Comparison of ENCODE assay signal across 8 cellular contexts in genomic region chr2:118865106-118865505, GRCh38. TPM values are rescaled to one million over a fixed set of nuclear protein-coding genes. Genes with fewer than 3 reads are reported as not detected.
A peak's percentile ranks its signal among the peaks of the same experiment; 100 is the strongest.
DNase-seq lines count a peak whose midpoint lies in the region; ATAC-seq and TF ChIP-seq lines count a peak whose summit lies in the region.

No MANE protein-coding gene starts in this region.

- H3K36me3 ChIP-seq in MG63 (no peaks in the 10 kb centered on the region), SU-DHL-6 (ENCODE audit: low read length) (no peaks in the 10 kb centered on the region)

- TF ChIP-seq CTCF in AG09309 (IDR thresholded peaks at IDR 0.05; ENCODE audit: control insufficient read depth, insufficient read depth, low read depth, low read length, missing control alignments) (peak; percentile 78), GM13976 (IDR thresholded peaks at IDR 0.05; ENCODE audit: borderline replicate concordance, control extremely low read depth, extremely low read depth, insufficient read depth, missing control alignments) (peak; percentile 44), SU-DHL-6 (IDR thresholded peaks at IDR 0.05; ENCODE audit: insufficient read depth, low read length, poor library complexity, severe bottlenecking) (peak; percentile 21), foreskin fibroblast (IDR thresholded peaks at IDR 0.05; ENCODE audit: low read depth, low read length) (peak; percentile 50)

- no peak overlapping the region for H2AFZ ChIP-seq in SU-DHL-6 (ENCODE audit: low read depth, low read length, severe bottlenecking)

- peak; percentile 92 for ATAC-seq in HG02588 (IDR thresholded peaks at IDR 0.05; ENCODE audit: unreplicated experiment)

- no peak overlapping the region for H3K27ac ChIP-seq in SU-DHL-6 (ENCODE audit: low read depth, low read length)

- in situ Hi-C loops in GM13976 (cut with MboI; ENCODE audit: low sequenced_read_pairs, unreplicated experiment): loop anchor here (25.0 kb wide), 1 partner anchor 828 kb away; no protein-coding TSS in a partner anchor

- no peaks in the 10 kb centered on the region for H3F3A ChIP-seq in SU-DHL-6 (ENCODE audit: insufficient read depth)

- no peaks in the 10 kb centered on the region for H4K20me1 ChIP-seq in SU-DHL-6 (ENCODE audit: low read depth, low read length)

- H3K27me3 ChIP-seq in MG63 (no peaks in the 10 kb centered on the region), SU-DHL-6 (ENCODE audit: low read length) (no peaks in the 10 kb centered on the region)

- H3K9ac ChIP-seq in SU-DHL-6 (ENCODE audit: low read length): no peak overlapping the region

- no peak overlapping the region for H3K4me2 ChIP-seq in SU-DHL-6 (ENCODE audit: low read depth, low read length, poor library complexity, severe bottlenecking)

- H3K79me2 ChIP-seq in SU-DHL-6 (ENCODE audit: insufficient read depth, low read length): no peaks in the 10 kb centered on the region

- no peaks in the 10 kb centered on the region for H3K9me3 ChIP-seq in MG63
- H3K9me3 ChIP-seq in SU-DHL-6 (ENCODE audit: insufficient read depth, low read length): no peaks in the 10 kb centered on the region

- DNase-seq in AG09309 (ENCODE audit: low read depth): peak; percentile 24
- DNase-seq in GM13976 (ENCODE audit: low spot score): peak; percentile 67
- DNase-seq in MG63: peak; percentile 40
- DNase-seq in foreskin fibroblast: peak; percentile 37 to 78
- DNase-seq in pulmonary artery endothelial cell (ENCODE audit: low read depth, low spot score): peak; percentile 20
- no peak for DNase-seq in NK-92 treated with Interleukin-12 subunit alpha and Interleukin-12 subunit beta, amount 100 ng/mL, for 24 hours (lab: John Stamatoyannopoulos, UW)

- no peaks in the 10 kb centered on the region for H3K9me2 ChIP-seq in SU-DHL-6 (replicated peaks; ENCODE audit: insufficient read depth, low read length)

- H3K4me3 ChIP-seq in AG09309 (ENCODE audit: control insufficient read depth, low read depth, low read length) (no peak overlapping the region), MG63 (no peak overlapping the region), SU-DHL-6 (ENCODE audit: insufficient read depth, low read length, poor library complexity, severe bottlenecking) (no peak overlapping the region), foreskin fibroblast (ENCODE audit: low read depth in 1 of 2, low read length in 2 of 2) (no peak overlapping the region)

RNA-seq across cellular contexts. Expression of gene EN1, which starts 17.7 kb away (rescaled TPM):
- 1.2 and 7.2 TPM in 2 replicates for total RNA-seq in MG63 (2014; rRNA removed; shearing (Covaris generic); ENCODE audit: low replicate concordance)
- total RNA-seq in pulmonary artery endothelial cell: not detected in 2 replicates

Comparison
In these comparisons a context has a peak if more than half of its experiments do, and no peak if none do; other contexts are left out.
1. CTCF ChIP-seq: peak in every context shown above with its lines; median percentile 78 in AG09309; 50 in foreskin fibroblast; 44 in GM13976; 21 in SU-DHL-6.